ENCODE assay signal across 2 cellular contexts in genomic region chr17:66386789-66387351, GRCh38.
TF ChIP-seq lines count a peak whose summit lies in the region.

No MANE protein-coding gene starts in this region.

TF ChIP-seq in GM23338, 12 proteins besides CTCF, POLR2A, EP300 and RAD21 (continued from another document):
- no peak for TF ChIP-seq ZNF462 (CRISPR knock-in tag; IDR thresholded peaks at IDR 0.05)
- TF ChIP-seq POLR2AphosphoS5 (IDR thresholded peaks at IDR 0.05; ENCODE audit: low read depth), result no peak
- TF ChIP-seq JUNB (IDR thresholded peaks at IDR 0.05; ENCODE audit: unreplicated experiment), result no peak
- TF ChIP-seq, protein P1, sequence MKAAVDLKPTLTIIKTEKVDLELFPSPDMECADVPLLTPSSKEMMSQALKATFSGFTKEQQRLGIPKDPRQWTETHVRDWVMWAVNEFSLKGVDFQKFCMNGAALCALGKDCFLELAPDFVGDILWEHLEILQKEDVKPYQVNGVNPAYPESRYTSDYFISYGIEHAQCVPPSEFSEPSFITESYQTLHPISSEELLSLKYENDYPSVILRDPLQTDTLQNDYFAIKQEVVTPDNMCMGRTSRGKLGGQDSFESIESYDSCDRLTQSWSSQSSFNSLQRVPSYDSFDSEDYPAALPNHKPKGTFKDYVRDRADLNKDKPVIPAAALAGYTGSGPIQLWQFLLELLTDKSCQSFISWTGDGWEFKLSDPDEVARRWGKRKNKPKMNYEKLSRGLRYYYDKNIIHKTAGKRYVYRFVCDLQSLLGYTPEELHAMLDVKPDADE (IDR thresholded peaks at IDR 0.05), result no peak
- TF ChIP-seq REST (IDR thresholded peaks at IDR 0.05; ENCODE audit: unreplicated experiment), result no peak
- TF ChIP-seq EZH2 (IDR thresholded peaks at IDR 0.05; ENCODE audit: low read depth, unreplicated experiment), result no peak

TF ChIP-seq in K562, 482 proteins besides CTCF, POLR2A, EP300 and RAD21 (continued from another document):
- TF ChIP-seq, protein P2, sequence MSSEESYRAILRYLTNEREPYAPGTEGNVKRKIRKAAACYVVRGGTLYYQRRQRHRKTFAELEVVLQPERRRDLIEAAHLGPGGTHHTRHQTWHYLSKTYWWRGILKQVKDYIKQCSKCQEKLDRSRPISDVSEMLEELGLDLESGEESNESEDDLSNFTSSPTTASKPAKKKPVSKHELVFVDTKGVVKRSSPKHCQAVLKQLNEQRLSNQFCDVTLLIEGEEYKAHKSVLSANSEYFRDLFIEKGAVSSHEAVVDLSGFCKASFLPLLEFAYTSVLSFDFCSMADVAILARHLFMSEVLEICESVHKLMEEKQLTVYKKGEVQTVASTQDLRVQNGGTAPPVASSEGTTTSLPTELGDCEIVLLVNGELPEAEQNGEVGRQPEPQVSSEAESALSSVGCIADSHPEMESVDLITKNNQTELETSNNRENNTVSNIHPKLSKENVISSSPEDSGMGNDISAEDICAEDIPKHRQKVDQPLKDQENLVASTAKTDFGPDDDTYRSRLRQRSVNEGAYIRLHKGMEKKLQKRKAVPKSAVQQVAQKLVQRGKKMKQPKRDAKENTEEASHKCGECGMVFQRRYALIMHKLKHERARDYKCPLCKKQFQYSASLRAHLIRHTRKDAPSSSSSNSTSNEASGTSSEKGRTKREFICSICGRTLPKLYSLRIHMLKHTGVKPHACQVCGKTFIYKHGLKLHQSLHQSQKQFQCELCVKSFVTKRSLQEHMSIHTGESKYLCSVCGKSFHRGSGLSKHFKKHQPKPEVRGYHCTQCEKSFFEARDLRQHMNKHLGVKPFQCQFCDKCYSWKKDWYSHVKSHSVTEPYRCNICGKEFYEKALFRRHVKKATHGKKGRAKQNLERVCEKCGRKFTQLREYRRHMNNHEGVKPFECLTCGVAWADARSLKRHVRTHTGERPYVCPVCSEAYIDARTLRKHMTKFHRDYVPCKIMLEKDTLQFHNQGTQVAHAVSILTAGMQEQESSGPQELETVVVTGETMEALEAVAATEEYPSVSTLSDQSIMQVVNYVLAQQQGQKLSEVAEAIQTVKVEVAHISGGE (CRISPR knock-in tag; IDR thresholded peaks at IDR 0.05), result no peak
- no peak for TF ChIP-seq FOS (IDR thresholded peaks at IDR 0.05; ENCODE audit: extremely low read depth, insufficient read length)
- TF ChIP-seq EGR1 (conservative IDR thresholded peaks at IDR 0.05), result no peak
- TF ChIP-seq ZNF124 (CRISPR knock-in tag; IDR thresholded peaks at IDR 0.05), result no peak
- TF ChIP-seq HMGXB4 (CRISPR knock-in tag; IDR thresholded peaks at IDR 0.05), result no peak
- no peak for TF ChIP-seq ADNP (tag; IDR thresholded peaks at IDR 0.05)
- no peak for TF ChIP-seq XRCC5 (IDR thresholded peaks at IDR 0.05; ENCODE audit: low read depth, low read length)
- no peak for TF ChIP-seq ZNF408 (CRISPR knock-in tag; IDR thresholded peaks at IDR 0.05; ENCODE audit: low read depth)
